1 cellular context compared by ENCODE assay signal in the genomic region with DNA sequence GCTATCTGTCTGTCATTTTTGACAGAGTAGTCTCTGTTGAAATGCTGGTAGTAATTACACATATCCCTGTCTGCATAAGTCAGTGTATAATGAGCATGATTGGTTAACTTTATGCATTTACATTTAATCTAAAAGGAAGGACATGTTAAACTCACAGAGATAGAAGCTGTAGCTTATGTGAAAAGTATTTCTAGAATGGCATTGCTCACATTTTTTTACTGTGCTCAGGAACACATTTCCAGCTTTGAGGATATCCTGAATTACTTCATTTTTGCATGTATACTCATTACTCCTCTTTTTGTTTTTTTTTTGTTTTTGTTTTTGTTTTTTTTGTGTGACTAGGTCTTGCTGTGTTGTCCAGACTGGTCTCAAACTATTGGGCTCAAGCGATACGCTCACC.
TF ChIP-seq lines count a peak whose summit lies in the region.

No MANE protein-coding gene starts in this region.

TF ChIP-seq in GM23338, 12 proteins besides CTCF, POLR2A, EP300 and RAD21 (continued from another document):
- TF ChIP-seq, protein P1, sequence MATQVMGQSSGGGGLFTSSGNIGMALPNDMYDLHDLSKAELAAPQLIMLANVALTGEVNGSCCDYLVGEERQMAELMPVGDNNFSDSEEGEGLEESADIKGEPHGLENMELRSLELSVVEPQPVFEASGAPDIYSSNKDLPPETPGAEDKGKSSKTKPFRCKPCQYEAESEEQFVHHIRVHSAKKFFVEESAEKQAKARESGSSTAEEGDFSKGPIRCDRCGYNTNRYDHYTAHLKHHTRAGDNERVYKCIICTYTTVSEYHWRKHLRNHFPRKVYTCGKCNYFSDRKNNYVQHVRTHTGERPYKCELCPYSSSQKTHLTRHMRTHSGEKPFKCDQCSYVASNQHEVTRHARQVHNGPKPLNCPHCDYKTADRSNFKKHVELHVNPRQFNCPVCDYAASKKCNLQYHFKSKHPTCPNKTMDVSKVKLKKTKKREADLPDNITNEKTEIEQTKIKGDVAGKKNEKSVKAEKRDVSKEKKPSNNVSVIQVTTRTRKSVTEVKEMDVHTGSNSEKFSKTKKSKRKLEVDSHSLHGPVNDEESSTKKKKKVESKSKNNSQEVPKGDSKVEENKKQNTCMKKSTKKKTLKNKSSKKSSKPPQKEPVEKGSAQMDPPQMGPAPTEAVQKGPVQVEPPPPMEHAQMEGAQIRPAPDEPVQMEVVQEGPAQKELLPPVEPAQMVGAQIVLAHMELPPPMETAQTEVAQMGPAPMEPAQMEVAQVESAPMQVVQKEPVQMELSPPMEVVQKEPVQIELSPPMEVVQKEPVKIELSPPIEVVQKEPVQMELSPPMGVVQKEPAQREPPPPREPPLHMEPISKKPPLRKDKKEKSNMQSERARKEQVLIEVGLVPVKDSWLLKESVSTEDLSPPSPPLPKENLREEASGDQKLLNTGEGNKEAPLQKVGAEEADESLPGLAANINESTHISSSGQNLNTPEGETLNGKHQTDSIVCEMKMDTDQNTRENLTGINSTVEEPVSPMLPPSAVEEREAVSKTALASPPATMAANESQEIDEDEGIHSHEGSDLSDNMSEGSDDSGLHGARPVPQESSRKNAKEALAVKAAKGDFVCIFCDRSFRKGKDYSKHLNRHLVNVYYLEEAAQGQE (IDR thresholded peaks at IDR 0.05; ENCODE audit: unreplicated experiment) = no peak
- TF ChIP-seq ZNF331 (CRISPR knock-in tag; IDR thresholded peaks at IDR 0.05; ENCODE audit: low read depth) (no peak), NANOG (IDR thresholded peaks at IDR 0.05; ENCODE audit: borderline replicate concordance) (no peak), CREB1 (CRISPR knock-in tag; IDR thresholded peaks at IDR 0.05; ENCODE audit: low read depth) (no peak), JUNB (IDR thresholded peaks at IDR 0.05; ENCODE audit: unreplicated experiment) (no peak), EZH2 (IDR thresholded peaks at IDR 0.05; ENCODE audit: low read depth, unreplicated experiment) (no peak), POLR2AphosphoS5 (IDR thresholded peaks at IDR 0.05; ENCODE audit: low read depth) (no peak)
- TF ChIP-seq, protein P2, sequence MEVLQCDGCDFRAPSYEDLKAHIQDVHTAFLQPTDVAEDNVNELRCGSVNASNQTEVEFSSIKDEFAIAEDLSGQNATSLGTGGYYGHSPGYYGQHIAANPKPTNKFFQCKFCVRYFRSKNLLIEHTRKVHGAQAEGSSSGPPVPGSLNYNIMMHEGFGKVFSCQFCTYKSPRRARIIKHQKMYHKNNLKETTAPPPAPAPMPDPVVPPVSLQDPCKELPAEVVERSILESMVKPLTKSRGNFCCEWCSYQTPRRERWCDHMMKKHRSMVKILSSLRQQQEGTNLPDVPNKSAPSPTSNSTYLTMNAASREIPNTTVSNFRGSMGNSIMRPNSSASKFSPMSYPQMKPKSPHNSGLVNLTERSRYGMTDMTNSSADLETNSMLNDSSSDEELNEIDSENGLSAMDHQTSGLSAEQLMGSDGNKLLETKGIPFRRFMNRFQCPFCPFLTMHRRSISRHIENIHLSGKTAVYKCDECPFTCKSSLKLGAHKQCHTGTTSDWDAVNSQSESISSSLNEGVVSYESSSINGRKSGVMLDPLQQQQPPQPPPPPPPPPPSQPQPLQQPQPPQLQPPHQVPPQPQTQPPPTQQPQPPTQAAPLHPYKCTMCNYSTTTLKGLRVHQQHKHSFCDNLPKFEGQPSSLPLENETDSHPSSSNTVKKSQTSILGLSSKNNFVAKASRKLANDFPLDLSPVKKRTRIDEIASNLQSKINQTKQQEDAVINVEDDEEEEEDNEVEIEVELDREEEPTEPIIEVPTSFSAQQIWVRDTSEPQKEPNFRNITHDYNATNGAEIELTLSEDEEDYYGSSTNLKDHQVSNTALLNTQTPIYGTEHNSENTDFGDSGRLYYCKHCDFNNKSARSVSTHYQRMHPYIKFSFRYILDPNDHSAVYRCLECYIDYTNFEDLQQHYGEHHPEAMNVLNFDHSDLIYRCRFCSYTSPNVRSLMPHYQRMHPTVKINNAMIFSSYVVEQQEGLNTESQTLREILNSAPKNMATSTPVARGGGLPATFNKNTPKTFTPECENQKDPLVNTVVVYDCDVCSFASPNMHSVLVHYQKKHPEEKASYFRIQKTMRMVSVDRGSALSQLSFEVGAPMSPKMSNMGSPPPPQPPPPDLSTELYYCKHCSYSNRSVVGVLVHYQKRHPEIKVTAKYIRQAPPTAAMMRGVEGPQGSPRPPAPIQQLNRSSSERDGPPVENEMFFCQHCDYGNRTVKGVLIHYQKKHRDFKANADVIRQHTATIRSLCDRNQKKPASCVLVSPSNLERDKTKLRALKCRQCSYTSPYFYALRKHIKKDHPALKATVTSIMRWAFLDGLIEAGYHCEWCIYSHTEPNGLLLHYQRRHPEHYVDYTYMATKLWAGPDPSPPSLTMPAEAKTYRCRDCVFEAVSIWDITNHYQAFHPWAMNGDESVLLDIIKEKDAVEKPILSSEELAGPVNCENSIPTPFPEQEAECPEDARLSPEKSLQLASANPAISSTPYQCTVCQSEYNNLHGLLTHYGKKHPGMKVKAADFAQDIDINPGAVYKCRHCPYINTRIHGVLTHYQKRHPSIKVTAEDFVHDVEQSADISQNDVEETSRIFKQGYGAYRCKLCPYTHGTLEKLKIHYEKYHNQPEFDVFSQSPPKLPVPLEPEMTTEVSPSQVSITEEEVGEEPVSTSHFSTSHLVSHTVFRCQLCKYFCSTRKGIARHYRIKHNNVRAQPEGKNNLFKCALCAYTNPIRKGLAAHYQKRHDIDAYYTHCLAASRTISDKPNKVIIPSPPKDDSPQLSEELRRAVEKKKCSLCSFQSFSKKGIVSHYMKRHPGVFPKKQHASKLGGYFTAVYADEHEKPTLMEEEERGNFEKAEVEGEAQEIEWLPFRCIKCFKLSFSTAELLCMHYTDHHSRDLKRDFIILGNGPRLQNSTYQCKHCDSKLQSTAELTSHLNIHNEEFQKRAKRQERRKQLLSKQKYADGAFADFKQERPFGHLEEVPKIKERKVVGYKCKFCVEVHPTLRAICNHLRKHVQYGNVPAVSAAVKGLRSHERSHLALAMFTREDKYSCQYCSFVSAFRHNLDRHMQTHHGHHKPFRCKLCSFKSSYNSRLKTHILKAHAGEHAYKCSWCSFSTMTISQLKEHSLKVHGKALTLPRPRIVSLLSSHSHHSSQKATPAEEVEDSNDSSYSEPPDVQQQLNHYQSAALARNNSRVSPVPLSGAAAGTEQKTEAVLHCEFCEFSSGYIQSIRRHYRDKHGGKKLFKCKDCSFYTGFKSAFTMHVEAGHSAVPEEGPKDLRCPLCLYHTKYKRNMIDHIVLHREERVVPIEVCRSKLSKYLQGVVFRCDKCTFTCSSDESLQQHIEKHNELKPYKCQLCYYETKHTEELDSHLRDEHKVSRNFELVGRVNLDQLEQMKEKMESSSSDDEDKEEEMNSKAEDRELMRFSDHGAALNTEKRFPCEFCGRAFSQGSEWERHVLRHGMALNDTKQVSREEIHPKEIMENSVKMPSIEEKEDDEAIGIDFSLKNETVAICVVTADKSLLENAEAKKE (CRISPR knock-in tag; IDR thresholded peaks at IDR 0.05) = no peak
- TF ChIP-seq, protein P3, sequence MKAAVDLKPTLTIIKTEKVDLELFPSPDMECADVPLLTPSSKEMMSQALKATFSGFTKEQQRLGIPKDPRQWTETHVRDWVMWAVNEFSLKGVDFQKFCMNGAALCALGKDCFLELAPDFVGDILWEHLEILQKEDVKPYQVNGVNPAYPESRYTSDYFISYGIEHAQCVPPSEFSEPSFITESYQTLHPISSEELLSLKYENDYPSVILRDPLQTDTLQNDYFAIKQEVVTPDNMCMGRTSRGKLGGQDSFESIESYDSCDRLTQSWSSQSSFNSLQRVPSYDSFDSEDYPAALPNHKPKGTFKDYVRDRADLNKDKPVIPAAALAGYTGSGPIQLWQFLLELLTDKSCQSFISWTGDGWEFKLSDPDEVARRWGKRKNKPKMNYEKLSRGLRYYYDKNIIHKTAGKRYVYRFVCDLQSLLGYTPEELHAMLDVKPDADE (IDR thresholded peaks at IDR 0.05) = no peak
TF ChIP-seq in GM23338: peak in this region for 0.
